In the genomic region with DNA sequence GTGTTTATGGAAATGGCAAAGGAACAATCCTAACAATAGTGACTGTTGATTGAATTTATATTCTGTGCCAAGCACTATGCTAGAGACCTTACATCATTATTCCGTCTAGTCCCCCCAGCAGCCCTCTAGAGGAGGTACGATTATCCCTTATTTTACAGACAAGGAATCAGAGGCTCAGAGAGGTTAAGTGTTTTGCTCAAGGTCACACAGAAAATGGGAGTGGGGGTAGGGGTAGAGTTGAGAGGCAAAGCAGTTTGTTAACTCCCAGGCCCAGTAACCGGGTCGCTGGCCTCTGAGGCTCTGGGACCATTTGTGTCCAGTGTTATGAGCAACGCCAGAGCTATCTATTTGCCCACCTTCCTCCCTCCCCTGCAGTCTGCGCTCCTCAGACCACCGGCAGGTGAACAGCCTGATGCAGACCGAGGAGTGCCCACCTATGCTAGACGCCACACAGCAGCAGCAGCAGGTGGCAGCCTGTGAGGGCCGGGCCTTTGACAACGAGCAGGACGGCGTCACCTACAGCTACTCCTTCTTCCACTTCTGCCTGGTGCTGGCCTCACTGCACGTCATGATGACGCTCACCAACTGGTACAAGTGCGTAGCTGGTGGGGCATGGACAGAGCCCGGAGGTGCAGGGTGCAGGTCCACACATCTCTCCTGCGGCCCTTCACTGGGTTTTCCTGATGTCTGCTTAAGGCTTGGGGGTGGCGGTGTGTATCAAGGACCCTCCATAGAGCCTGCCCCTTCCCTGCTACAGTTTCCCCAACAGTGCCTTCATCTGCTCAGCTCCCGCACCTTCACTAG, we compare ENCODE assay signal across 1 cellular context.
TF ChIP-seq lines count a peak whose summit lies in the region.

No MANE protein-coding gene starts in this region.

TF ChIP-seq in HepG2, 621 proteins besides CTCF, POLR2A, EP300 and RAD21 (continued from another document):
- TF ChIP-seq ZNF580 (CRISPR knock-in tag; IDR thresholded peaks at IDR 0.05; ENCODE audit: borderline replicate concordance, low read depth) (no peak), ZNF687 (CRISPR knock-in tag; IDR thresholded peaks at IDR 0.05) (peak; percentile 91), FOXK2 (IDR thresholded peaks at IDR 0.05) (no peak)
